In the genomic region with DNA sequence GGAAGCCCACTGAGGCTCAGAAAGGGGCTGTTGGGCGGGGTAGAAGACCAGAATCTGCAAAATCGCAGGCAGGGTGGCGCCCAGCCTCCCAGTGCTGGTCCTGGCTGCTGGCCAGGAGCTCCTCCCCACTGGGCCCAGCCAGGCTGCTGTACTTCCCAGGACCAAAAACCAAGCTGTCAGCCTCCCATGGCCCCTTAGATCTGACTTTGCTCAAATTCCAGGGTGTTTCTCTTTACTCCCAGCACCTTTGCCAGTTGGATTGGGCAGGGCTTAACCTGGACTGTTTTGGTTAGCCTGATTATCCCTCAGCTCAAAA, we compare ENCODE assay signal across 9 cellular contexts. TPM values are rescaled to one million over a fixed set of nuclear protein-coding genes. Genes with fewer than 3 reads are reported as not detected.
DNase-seq lines count a peak whose midpoint lies in the region; ATAC-seq and TF ChIP-seq lines count a peak whose summit lies in the region.
"Had no signal": no experiment of that assay in that cellular context is flagged by ENCODE, and none has a peak within 500 bp of the region (broad histone marks: within the 10 kb centered on the region; RNA-seq: fewer than 3 reads in every experiment).

No MANE protein-coding gene starts in this region.

- H3K36me3 ChIP-seq in ascending aorta (no peaks in the 10 kb centered on the region), smooth muscle cell (ENCODE audit: low read depth) (peaks cover 3% of the 10 kb centered on the region)

- TF ChIP-seq CTCF in ascending aorta (IDR thresholded peaks at IDR 0.05) (no peak), smooth muscle cell (IDR thresholded peaks at IDR 0.05; ENCODE audit: borderline replicate concordance, insufficient read depth, poor library complexity, severe bottlenecking) (no peak)

- no peaks in the 10 kb centered on the region for H3K9me3 ChIP-seq in ascending aorta
- no peaks in the 10 kb centered on the region for H3K9me3 ChIP-seq in smooth muscle cell (replicated peaks; ENCODE audit: low read depth)

- H3K4me2 ChIP-seq in smooth muscle cell = peak overlapping the region; percentile 13

- H3K27me3 ChIP-seq in ascending aorta (no peaks in the 10 kb centered on the region), smooth muscle cell (ENCODE audit: low read depth) (no peaks in the 10 kb centered on the region)

- no peak overlapping the region for H2AFZ ChIP-seq in smooth muscle cell (ENCODE audit: low read depth)

- H3F3A ChIP-seq in smooth muscle cell (ENCODE audit: low read depth) = peaks cover 3% of the 10 kb centered on the region

- no peak overlapping the region for H3K9ac ChIP-seq in smooth muscle cell (ENCODE audit: low read depth)

- H3K4me3 ChIP-seq in ascending aorta (no peak overlapping the region), smooth muscle cell (no peak overlapping the region)

- peaks cover 10 to 39% of the 10 kb centered on the region in 2 donors for H3K4me1 ChIP-seq in ascending aorta
- peaks cover 24% of the 10 kb centered on the region for H3K4me1 ChIP-seq in smooth muscle cell (ENCODE audit: low read depth)

- H3K27ac ChIP-seq in ascending aorta = peak overlapping the region; percentile 29 to 46
- peak overlapping the region; percentile 64 for H3K27ac ChIP-seq in smooth muscle cell (ENCODE audit: low read depth)

- ATAC-seq in HG02840 (IDR thresholded peaks at IDR 0.05; ENCODE audit: low FRiP score, unreplicated experiment) = no peak
- no peak for ATAC-seq in HG02610 (IDR thresholded peaks at IDR 0.05; ENCODE audit: unreplicated experiment)

- peaks cover under 1% of the 10 kb centered on the region for H4K20me1 ChIP-seq in smooth muscle cell (ENCODE audit: low read depth)

- DNase-seq in HT-29 (ENCODE audit: low spot score) = peak; percentile 86
- DNase-seq in ascending aorta (ENCODE audit: low spot score in 2 of 2) = no peak
- DNase-seq in iPS-NIHi7 (ENCODE audit: extremely low spot score) = peak; percentile 48
- DNase-seq in smooth muscle cell (lab: John Stamatoyannopoulos, UW; ENCODE audit: unreplicated experiment) = no peak
- no peak for DNase-seq in SHP77 (lab: John Stamatoyannopoulos, UW)
- DNase-seq in H4 (ENCODE audit: low spot score) = no peak
- DNase-seq: occipital lobe had no signal

- H3K79me2 ChIP-seq in smooth muscle cell (ENCODE audit: low read depth) = no peaks in the 10 kb centered on the region

- intact Hi-C loops in ascending aorta (cut with DNase I) = no loop called here

- WGBS in smooth muscle cell (ENCODE audit: low lambda C conversion rate) = 70% methylated on average over 3 of the region's 3 CpGs

RNA-seq across cellular contexts. Expression of gene WEE1, which starts 44.2 kb away (rescaled TPM):
- 152 and 157 TPM in 2 replicates for total RNA-seq in HT-29 (2014; rRNA removed; shearing (Covaris generic))
- 20.8 TPM for total RNA-seq in ascending aorta
- total RNA-seq in smooth muscle cell = 46.9 and 53.3 TPM in 2 replicates
- polyA plus RNA-seq in smooth muscle cell = 20.8 and 25.3 TPM in 2 replicates
- total RNA-seq in H4 (2014; rRNA removed; shearing (Covaris generic)) = 46.7 and 53.8 TPM in 2 replicates

Comparison
In these comparisons a context has a peak if more than half of its experiments do, and no peak if none do; other contexts are left out.
1. DNase-seq: peak in HT-29 (single experiment) and iPS-NIHi7 (single experiment); none in ascending aorta (0 of 2), smooth muscle cell (single experiment), SHP77 (0 of 2) and H4 (single experiment).